In genomic region chr4:114600066-114600552, GRCh38 we compare ENCODE assay signal across 11 cellular contexts. TPM values are rescaled to one million over a fixed set of nuclear protein-coding genes. Genes with fewer than 3 reads are reported as not detected.
DNase-seq lines count a peak whose midpoint lies in the region; ATAC-seq, FAIRE-seq and TF ChIP-seq lines count a peak whose summit lies in the region.
"Had no signal": no experiment of that assay in that cellular context is flagged by ENCODE, and none has a peak within 500 bp of the region (broad histone marks: within the 10 kb centered on the region; RNA-seq: fewer than 3 reads in every experiment).

No MANE protein-coding gene starts in this region.

- H2BK5ac ChIP-seq in H9 (ENCODE audit: insufficient read length, low read length), result no peak overlapping the region

- H3K4me2 ChIP-seq in H9 (ENCODE audit: insufficient read depth, insufficient read length, low read length), result peak overlapping the region; percentile 98
- peak overlapping the region; percentile 84 for H3K4me2 ChIP-seq in OCI-LY7 (ENCODE audit: low read length)
- H3K4me2 ChIP-seq in HepG2 (ENCODE audit: low read depth, low read length), result no peak overlapping the region

- no peak for ATAC-seq in HepG2

- H2BK15ac ChIP-seq in H9 (ENCODE audit: low read depth, low read length), result no peak overlapping the region

- no peak for TF ChIP-seq EP300 in HepG2 (IDR thresholded peaks at IDR 0.05; ENCODE audit: low read depth in 2 of 2, low read length in 2 of 2)
- TF ChIP-seq EP300 in HepG2 (CRISPR knock-in tag; IDR thresholded peaks at IDR 0.05; ENCODE audit: borderline replicate concordance), result no peak
- TF ChIP-seq EP300 in esophagus muscularis mucosa (IDR thresholded peaks at IDR 0.05), result no peak

- no peaks in the 10 kb centered on the region for H3K36me3 ChIP-seq in OCI-LY7 (ENCODE audit: insufficient read depth, low read length)
- H3K36me3 ChIP-seq in HepG2 (replicated peaks in 1 of 2; ENCODE audit: control insufficient read depth in 1 of 2, insufficient read depth in 2 of 2, low read length in 2 of 2), result no peaks in the 10 kb centered on the region
- H3K36me3 ChIP-seq in esophagus muscularis mucosa, result no peaks in the 10 kb centered on the region
- H3K36me3 ChIP-seq: prostate gland had no signal

- H3K18ac ChIP-seq in H9 (ENCODE audit: insufficient read length, low read depth, low read length), result no peak overlapping the region

- H3K9ac ChIP-seq in H9 (ENCODE audit: extremely low read depth, insufficient read length, low read length) (peak overlapping the region; percentile 65), HepG2 (ENCODE audit: insufficient read depth, low read depth, low read length) (no peak overlapping the region)

- FAIRE-seq in HepG2 (lab: Jason Lieb, UNC), result no peak
- FAIRE-seq: endometrium had no signal

- H2BK12ac ChIP-seq in H9 (ENCODE audit: insufficient read length, low read depth, low read length), result no peak overlapping the region

- H3K9me3 ChIP-seq in H9 (ENCODE audit: control insufficient read depth, low read depth, low read length), result peaks cover 9% of the 10 kb centered on the region
- H3K9me3 ChIP-seq in OCI-LY7 (ENCODE audit: low read length), result no peaks in the 10 kb centered on the region
- no peaks in the 10 kb centered on the region for H3K9me3 ChIP-seq in HepG2 (ENCODE audit: low read length)
- H3K9me3 ChIP-seq in esophagus muscularis mucosa, result no peaks in the 10 kb centered on the region
- H3K9me3 ChIP-seq: prostate gland had no signal

- no peak overlapping the region for H4K5ac ChIP-seq in H9 (ENCODE audit: insufficient read length, low read depth, low read length)

- H3K9me3 Mint-ChIP-seq in H9, result peaks cover 10 to 12% of the 10 kb centered on the region in 2 experiments

- no peak for TF ChIP-seq RAD21 in HepG2 (CRISPR knock-in tag; IDR thresholded peaks at IDR 0.05)

- no peaks in the 10 kb centered on the region for H3K79me1 ChIP-seq in H9 (ENCODE audit: insufficient read depth, low read depth, low read length, poor library complexity, severe bottlenecking)

- H3K27me3 ChIP-seq in H9 (ENCODE audit: insufficient read depth, low read length) (no peaks in the 10 kb centered on the region), HepG2 (ENCODE audit: control insufficient read depth in 1 of 2, insufficient read depth in 2 of 2, low read length in 2 of 2) (no peaks in the 10 kb centered on the region; a peak in 1 of 5 replicates), esophagus muscularis mucosa (peaks cover 0 to 41% (median 6%) of the 10 kb centered on the region in 4 donors)

- no peak overlapping the region for H4K8ac ChIP-seq in H9 (replicated peaks; ENCODE audit: insufficient read length, low read depth, low read length)

- peaks cover 10 to 11% (median 10%) of the 10 kb centered on the region in 3 experiments for H3K36me3 Mint-ChIP-seq in H9 (ENCODE audit: insufficient read depth in 1 of 3, low read depth in 3 of 3)

- TF ChIP-seq POLR2A in HepG2 (IDR thresholded peaks at IDR 0.05; ENCODE audit: insufficient read depth in 1 of 2, low read depth in 2 of 2, low read length in 2 of 2) (no peak), esophagus muscularis mucosa (IDR thresholded peaks at IDR 0.05; ENCODE audit: low read depth) (no peak)

- no peaks in the 10 kb centered on the region for H3K9me2 ChIP-seq in OCI-LY7 (ENCODE audit: insufficient read depth, low read length)

- WGBS in H9 (ENCODE audit: extremely low coverage, insufficient read length, low lambda C conversion rate), result no CpG with 5 or more reads among the region's 11 CpGs
- WGBS in HepG2 (ENCODE audit: low lambda C conversion rate), result 33% methylated on average over 11 of the region's 11 CpGs
- WGBS in esophagus muscularis mucosa, result 25% methylated on average over 11 of the region's 11 CpGs

- BruUV-seq in OCI-LY7 (replicated peaks; lab: Mats Ljungman, UMichigan) (no TSS peak), HepG2 (replicated peaks; lab: Mats Ljungman, UMichigan) (no TSS peak)

- H3K23ac ChIP-seq in H9 (ENCODE audit: insufficient read length, low read depth, low read length), result no peak overlapping the region

- no peak overlapping the region for H2BK20ac ChIP-seq in H9 (ENCODE audit: low read depth, low read length, poor library complexity, severe bottlenecking)

- H3K27me3 Mint-ChIP-seq in H9 (ENCODE audit: low read depth), result peaks cover 24% of the 10 kb centered on the region

- H4K20me1 ChIP-seq in H9 (ENCODE audit: control insufficient read depth, insufficient read depth, insufficient read length) (no peaks in the 10 kb centered on the region), OCI-LY7 (ENCODE audit: insufficient read depth, low read length) (peaks cover 5% of the 10 kb centered on the region; the same call in 1 of the 2 replicates), HepG2 (ENCODE audit: insufficient read depth, low read length) (no peaks in the 10 kb centered on the region)

- CTCF ChIA-PET in OCI-LY7 (lab: Charles Lee; ENCODE audit: unreplicated experiment) (no interaction called here), HepG2 (lab: Yijun Ruan, JAX; ENCODE audit: low intra/inter-chr PET ratio, low total read pairs) (no interaction called here)

- H2BK120ac ChIP-seq in H9 (ENCODE audit: low read depth, low read length, poor library complexity, severe bottlenecking), result no peak overlapping the region

- H3K14ac ChIP-seq in H9 (ENCODE audit: insufficient read depth, low read length), result no peak overlapping the region

- H3K4me1 ChIP-seq in H9 (ENCODE audit: insufficient read depth, low read length) (peaks cover 3% of the 10 kb centered on the region; the same call in 1 of the 2 replicates), OCI-LY7 (ENCODE audit: insufficient read depth, low read length, poor library complexity, severe bottlenecking) (peaks cover 46% of the 10 kb centered on the region), HepG2 (ENCODE audit: insufficient read depth, low read length) (no peaks in the 10 kb centered on the region), esophagus muscularis mucosa (peaks cover 0 to 23% (median 23%) of the 10 kb centered on the region in 4 donors)
- H3K4me1 ChIP-seq: prostate gland had no signal

- peak overlapping the region; percentile 93 for H3K4me3 ChIP-seq in OCI-LY7 (ENCODE audit: low read depth, low read length, poor library complexity, severe bottlenecking)
- H3K4me3 ChIP-seq in retinal pigment epithelial cell (ENCODE audit: low read length), result peak overlapping the region; percentile 63
- H3K4me3 ChIP-seq in HepG2 (replicated peaks in 1 of 3; ENCODE audit: insufficient read depth in 1 of 3, low read depth in 2 of 3, low read length in 3 of 3), result no peak overlapping the region
- H3K4me3 ChIP-seq in esophagus muscularis mucosa, result peak overlapping the region in 2 of 4 donors; percentile 54 to 60

- peaks cover 6% of the 10 kb centered on the region; the same call in 1 of the 2 replicates for H3K79me2 ChIP-seq in H9 (ENCODE audit: insufficient read depth, low read length)
- peaks cover 58% of the 10 kb centered on the region for H3K79me2 ChIP-seq in OCI-LY7 (ENCODE audit: insufficient read depth, low read depth, low read length)
- no peaks in the 10 kb centered on the region for H3K79me2 ChIP-seq in HepG2 (ENCODE audit: insufficient read depth, low read length)

- H3K4me1 Mint-ChIP-seq in H9, result peaks cover 19 to 20% of the 10 kb centered on the region in 2 experiments

- no peak overlapping the region for H4K91ac ChIP-seq in H9 (ENCODE audit: insufficient read length, low read depth, low read length)

- TF ChIP-seq CTCF in H9 (conservative IDR thresholded peaks at IDR 0.05), result no peak
- TF ChIP-seq CTCF in OCI-LY7 (conservative IDR thresholded peaks at IDR 0.05; ENCODE audit: low read length), result no peak
- TF ChIP-seq CTCF in retinal pigment epithelial cell (conservative IDR thresholded peaks at IDR 0.05; ENCODE audit: low read depth, low read length), result no peak
- no peak for TF ChIP-seq CTCF in HepG2 (CRISPR knock-in tag; IDR thresholded peaks at IDR 0.05)
- no peak for TF ChIP-seq CTCF in esophagus muscularis mucosa (IDR thresholded peaks at IDR 0.05)

- H3K27ac Mint-ChIP-seq in H9, result peak overlapping the region in 2 of 3 experiments; percentile 47 to 95; a peak in 3 of 7 replicates

- H3K4me3 Mint-ChIP-seq in H9, result peak overlapping the region; percentile 86 to 96

- no peak overlapping the region for H3K56ac ChIP-seq in H9 (ENCODE audit: insufficient read length, low read depth, low read length)

- H3T11ph ChIP-seq in H9 (ENCODE audit: low read length), result no peak overlapping the region

- intact Hi-C loops in OCI-LY7 (cut with micrococcal nuclease; ENCODE audit: unreplicated experiment) (loop anchor here (5.0 to 10.0 kb wide), 3 partner anchors 838 to 1965 kb away; partner anchors contain the start of genes CAMK2D, LARP7 and ZGRF1), HepG2 (cut with micrococcal nuclease; ENCODE audit: unreplicated experiment) (no loop called here), esophagus muscularis mucosa (cut with DNase I) (no loop called here)

- no peak overlapping the region for H2AK5ac ChIP-seq in H9 (ENCODE audit: insufficient read length, low read length)

- in situ Hi-C loops in HepG2 (cut with HindIII; ENCODE audit: extremely low pct_ligation_motif_present, low pct_unique_long_range_greater_than_20kb), result no loop called here

- H2AFZ ChIP-seq in H9 (ENCODE audit: low read length) (no peak overlapping the region), OCI-LY7 (ENCODE audit: low read length) (peak overlapping the region; percentile 31; the same call in 1 of the 2 replicates), HepG2 (ENCODE audit: low read length) (no peak overlapping the region)

- H3K23me2 ChIP-seq in H9 (ENCODE audit: insufficient read length, low read depth, low read length, poor library complexity, severe bottlenecking), result peaks cover 20% of the 10 kb centered on the region

- DNase-seq in H9 (no peak), OCI-LY7 (ENCODE audit: low spot score) (peak; percentile 39), germinal center (ENCODE audit: low spot score) (peak; percentile 6), retinal pigment epithelial cell (ENCODE audit: low read depth) (no peak), HepG2 (ENCODE audit: low spot score) (no peak), esophagus muscularis mucosa (ENCODE audit: extremely low spot score) (no peak)
- DNase-seq in stimulated activated naive CD4-positive, alpha-beta T cell (lab: John Stamatoyannopoulos, UW), result no peak
- DNase-seq: activated CD4-positive, alpha-beta T cell treated with anti-CD3 and anti-CD28 coated beads, Interleukin-2, amount 50 U/mL, for 4 hours had no signal

- H3K27ac ChIP-seq in H9 (ENCODE audit: insufficient read length, low read depth, low read length) (no peak overlapping the region), OCI-LY7 (ENCODE audit: low read depth, low read length, poor library complexity, severe bottlenecking) (no peak overlapping the region), HepG2 (ENCODE audit: extremely low read length, insufficient read depth, low read length) (no peak overlapping the region), esophagus muscularis mucosa (replicated peaks in 1 of 4) (no peak overlapping the region)
- H3K27ac ChIP-seq: prostate gland had no signal

- no peak overlapping the region for H3K4ac ChIP-seq in H9 (ENCODE audit: low read depth, low read length)

- POLR2A ChIA-PET in OCI-LY7 (lab: Charles Lee) (no interaction called here), HepG2 (lab: Yijun Ruan, JAX) (no interaction called here)

RNA-seq across cellular contexts. Expression of gene UGT8, which starts 1.5 kb away (rescaled TPM):
- total RNA-seq in H9 (2021) (13.6 and 15.7 TPM in 2 replicates), OCI-LY7 (2022) (18.5 and 20.7 TPM in 2 replicates), HepG2 (2016; rRNA removed; fragmentation: Illumina TruSeq; extraction: Trizol) (not detected in 2 replicates), esophagus muscularis mucosa (under 1 TPM; under 0.01 to 0.69 (median 0.15) TPM)
- 17.5 and 19.0 TPM in 2 replicates for total RNA-seq in OCI-LY7 (2014; rRNA removed; shearing (Covaris generic))
- total RNA-seq in HepG2 (2016; cell fraction: cytosol; rRNA removed; fragmentation: Illumina TruSeq; extraction: Trizol; ENCODE audit: low read depth), result not detected in 2 replicates
- not detected in 2 replicates for total RNA-seq in HepG2 (2016; cell fraction: insoluble cytoplasmic fraction; rRNA removed; fragmentation: Illumina TruSeq; extraction: Trizol)
- total RNA-seq in HepG2 (2016; cell fraction: membrane; rRNA removed; fragmentation: Illumina TruSeq; extraction: Trizol), result not detected in 2 replicates
- total RNA-seq in HepG2 (2016; cell fraction: nucleus; rRNA removed; fragmentation: Illumina TruSeq; extraction: Trizol), result not detected in 2 replicates
- 0.03 TPM in 1 of 2 replicates, not detected in the other for polyA plus RNA-seq in HepG2 (2011; rRNA removed)
- not detected in 2 replicates for polyA plus RNA-seq in HepG2 (2011; cell fraction: cytosol; rRNA removed)
- polyA plus RNA-seq in HepG2 (2011; cell fraction: nucleus; rRNA removed), result 0.14 TPM in 1 of 2 replicates, not detected in the other
- polyA plus RNA-seq in HepG2 (2012), result not detected in 2 replicates
- not detected in 2 replicates for polyA plus RNA-seq in HepG2 (2016; cell fraction: cytosol; fragmentation: Illumina TruSeq; extraction: Trizol; ENCODE audit: low read depth)
- not detected in 2 replicates for polyA plus RNA-seq in HepG2 (2016; cell fraction: insoluble cytoplasmic fraction; fragmentation: Illumina TruSeq; extraction: Trizol; ENCODE audit: low read depth)
- polyA plus RNA-seq in HepG2 (2016; cell fraction: membrane; fragmentation: Illumina TruSeq; extraction: Trizol; ENCODE audit: low read depth), result not detected in 2 replicates
- polyA plus RNA-seq in HepG2 (2016; cell fraction: nucleus; fragmentation: Illumina TruSeq; extraction: Trizol; ENCODE audit: insufficient read depth, low read depth), result not detected in 2 replicates
- not detected in 2 replicates for polyA minus RNA-seq in HepG2 (2011; rRNA and poly(A)+ RNA removed; ENCODE audit: low replicate concordance)
- not detected in 2 replicates for polyA minus RNA-seq in HepG2 (2011; cell fraction: cytosol; rRNA and poly(A)+ RNA removed)
- polyA minus RNA-seq in HepG2 (2011; cell fraction: nucleus; rRNA and poly(A)+ RNA removed), result 0.26 and 0.37 TPM in 2 replicates
- total RNA-seq: subcutaneous adipose tissue had no signal

Comparison
In these comparisons a context has a peak if more than half of its experiments do, and no peak if none do; other contexts are left out.
1. DNase-seq: peak in OCI-LY7 (single experiment) and germinal center (single experiment); none in H9 (single experiment), retinal pigment epithelial cell (single experiment), HepG2 (single experiment), esophagus muscularis mucosa (single experiment) and stimulated activated naive CD4-positive, alpha-beta T cell (0 of 6).
2. H3K4me3 ChIP-seq: peak in OCI-LY7 (single experiment) and retinal pigment epithelial cell (single experiment); none in HepG2 (0 of 3).